In the genomic region with DNA sequence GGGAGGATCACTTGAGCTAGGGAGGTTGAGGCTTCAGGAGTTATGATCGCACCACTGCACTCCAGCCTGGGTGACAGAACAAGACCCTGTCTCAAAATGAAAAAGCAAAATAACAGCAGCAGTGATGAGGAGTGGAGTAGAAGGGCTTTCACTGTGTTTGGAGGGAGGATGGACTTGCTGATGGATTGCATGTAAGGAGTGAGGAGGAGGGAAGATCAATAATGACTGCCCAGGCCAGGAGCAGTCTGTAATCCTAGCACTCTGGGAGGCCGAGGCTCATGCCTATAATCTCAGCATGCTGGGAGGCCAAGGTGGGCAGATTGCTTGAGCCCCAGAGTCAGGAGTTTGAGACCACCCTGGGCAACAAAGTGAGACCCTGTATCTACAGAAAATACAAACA, we compare ENCODE assay signal across 1 cellular context.
TF ChIP-seq lines count a peak whose summit lies in the region.

No MANE protein-coding gene starts in this region.

TF ChIP-seq in HepG2, 621 proteins besides CTCF, POLR2A, EP300 and RAD21:
- no peak for TF ChIP-seq MAF1 (CRISPR knock-in tag; IDR thresholded peaks at IDR 0.05; ENCODE audit: borderline replicate concordance)
- TF ChIP-seq ZNF263 (CRISPR knock-in tag; IDR thresholded peaks at IDR 0.05): peak; percentile 92
